Comparison of ENCODE assay signal across 11 cellular contexts in genomic region chr3:114903213-114903612, GRCh38.
A peak's percentile ranks its signal among the peaks of the same experiment; 100 is the strongest.
DNase-seq lines count a peak whose midpoint lies in the region; ATAC-seq, FAIRE-seq and TF ChIP-seq lines count a peak whose summit lies in the region.
"Had no signal": no experiment of that assay in that cellular context is flagged by ENCODE, and none has a peak within 500 bp of the region (broad histone marks: within the 10 kb centered on the region; RNA-seq: fewer than 3 reads in every experiment).

No MANE protein-coding gene starts in this region.

- ATAC-seq in HG03025 (IDR thresholded peaks at IDR 0.05; ENCODE audit: low FRiP score, unreplicated experiment) = no peak
- ATAC-seq: stimulated activated naive CD8-positive, alpha-beta T cell treated with anti-CD3 and anti-CD28 coated beads, Interleukin-15, amount 100 ng/mL, for 72 hours had no signal

- TF ChIP-seq CTCF in neural progenitor cell (IDR thresholded peaks at IDR 0.05) = no peak

- H3K9me3 Mint-ChIP-seq in neural progenitor cell = peaks cover 3% of the 10 kb centered on the region
- H3K9me3 Mint-ChIP-seq in T-helper 2 cell treated with Interferon-gamma antibody and Interleukin-4, amounts not matched to agents 5 μg/mL and 100 μg/mL, for 36 hours = no peaks in the 10 kb centered on the region

- peak overlapping the region; percentile 43 for H3K4me2 ChIP-seq in neural progenitor cell
- H3K4me2 ChIP-seq: BLaER1 treated with 17β-estradiol and CSF1 and Interleukin-3, amounts not matched to agents 10 nM and 100 nM had no signal

- H3K27ac Mint-ChIP-seq in neural progenitor cell = peak overlapping the region; percentile 96
- no peak overlapping the region for H3K27ac Mint-ChIP-seq in T-helper 2 cell treated with Interferon-gamma antibody and Interleukin-4, amounts not matched to agents 5 μg/mL and 100 μg/mL, for 36 hours
- H3K27ac Mint-ChIP-seq: stimulated activated naive CD8-positive, alpha-beta T cell treated with anti-CD3 and anti-CD28 coated beads, Interleukin-15, amount 100 ng/mL, for 72 hours had no signal

- H3K4me1 Mint-ChIP-seq in neural progenitor cell = peaks cover 45% of the 10 kb centered on the region
- H3K4me1 Mint-ChIP-seq in T-helper 2 cell treated with Interferon-gamma antibody and Interleukin-4, amounts not matched to agents 5 μg/mL and 100 μg/mL, for 36 hours (ENCODE audit: low read depth) = peaks cover 5% of the 10 kb centered on the region

- no peak for TF ChIP-seq POLR2A in GM12892 (IDR thresholded peaks at IDR 0.05; ENCODE audit: low read depth, low read length)

- H3K4me1 ChIP-seq in HUES64 (ENCODE audit: insufficient read depth, low read length) (peaks cover 23% of the 10 kb centered on the region), endocrine pancreas (ENCODE audit: control insufficient read depth, insufficient read depth, low read length) (peaks cover 38% of the 10 kb centered on the region), neural progenitor cell (peaks cover 33% of the 10 kb centered on the region)
- H3K4me1 ChIP-seq: BLaER1 treated with 17β-estradiol and CSF1 and Interleukin-3, amounts not matched to agents 10 nM and 100 nM had no signal

- H3K27me3 ChIP-seq in HUES64 (ENCODE audit: insufficient read depth, low read length) (no peaks in the 10 kb centered on the region), endocrine pancreas (ENCODE audit: control insufficient read depth, insufficient read depth, low read length) (no peaks in the 10 kb centered on the region), neural progenitor cell (no peaks in the 10 kb centered on the region)
- H3K27me3 ChIP-seq: BLaER1 treated with 17β-estradiol and CSF1 and Interleukin-3, amounts not matched to agents 10 nM and 100 nM had no signal

- H3K36me3 Mint-ChIP-seq in neural progenitor cell = no peaks in the 10 kb centered on the region
- no peaks in the 10 kb centered on the region for H3K36me3 Mint-ChIP-seq in T-helper 2 cell treated with Interferon-gamma antibody and Interleukin-4, amounts not matched to agents 5 μg/mL and 100 μg/mL, for 36 hours (ENCODE audit: low read depth)

- H3K79me2 ChIP-seq in neural progenitor cell (ENCODE audit: low read depth) = no peaks in the 10 kb centered on the region

- H3K36me3 ChIP-seq in HUES64 (ENCODE audit: insufficient read depth, low read length) (no peaks in the 10 kb centered on the region), endocrine pancreas (ENCODE audit: control insufficient read depth, insufficient read depth, low read length) (no peaks in the 10 kb centered on the region), neural progenitor cell (no peaks in the 10 kb centered on the region)
- H3K36me3 ChIP-seq: BLaER1 treated with 17β-estradiol and CSF1 and Interleukin-3, amounts not matched to agents 10 nM and 100 nM had no signal

- no peak overlapping the region for H2AFZ ChIP-seq in neural progenitor cell (replicated peaks)

- H3K27me3 Mint-ChIP-seq in neural progenitor cell (ENCODE audit: insufficient read depth, low read depth) = no peaks in the 10 kb centered on the region
- H3K27me3 Mint-ChIP-seq in T-helper 2 cell treated with Interferon-gamma antibody and Interleukin-4, amounts not matched to agents 5 μg/mL and 100 μg/mL, for 36 hours (ENCODE audit: low read depth) = no peaks in the 10 kb centered on the region
- H3K27me3 Mint-ChIP-seq: stimulated activated naive CD8-positive, alpha-beta T cell treated with anti-CD3 and anti-CD28 coated beads, Interleukin-15, amount 100 ng/mL, for 72 hours had no signal

- H3K9me3 ChIP-seq in HUES64 (ENCODE audit: insufficient read depth, low read depth, low read length) (no peaks in the 10 kb centered on the region), endocrine pancreas (ENCODE audit: control insufficient read depth, low read length) (no peaks in the 10 kb centered on the region), neural progenitor cell (ENCODE audit: low read depth) (no peaks in the 10 kb centered on the region)
- H3K9me3 ChIP-seq: BLaER1 treated with 17β-estradiol and CSF1 and Interleukin-3, amounts not matched to agents 10 nM and 100 nM had no signal

- FAIRE-seq in GM12892 (lab: Jason Lieb, UNC) = peak; percentile 66

- WGBS in HUES64 = 65% methylated on average over 1 of the region's 1 CpG

- no peaks in the 10 kb centered on the region for H4K20me1 ChIP-seq in neural progenitor cell (ENCODE audit: low read depth)
- H4K20me1 ChIP-seq: BLaER1 treated with 17β-estradiol and CSF1 and Interleukin-3, amounts not matched to agents 10 nM and 100 nM had no signal

- H3K27ac ChIP-seq in HUES64 (ENCODE audit: low read depth, low read length) (peak overlapping the region; percentile 25; the same call in 1 of the 2 replicates), neural progenitor cell (peak overlapping the region; percentile 74)
- H3K27ac ChIP-seq: BLaER1 treated with 17β-estradiol and CSF1 and Interleukin-3, amounts not matched to agents 10 nM and 100 nM had no signal

- DNase-seq in GM12892 (ENCODE audit: insufficient read length) (no peak), neural progenitor cell (ENCODE audit: low spot score) (no peak), HPDE6-E6E7 (ENCODE audit: extremely low spot score) (no peak), dermis blood vessel endothelial cell (no peak)
- no peak for DNase-seq in T-helper 2 cell treated with Interferon-gamma antibody and Interleukin-4, amounts not matched to agents 5 μg/mL and 100 μg/mL, for 36 hours (ENCODE audit: low spot score)
- DNase-seq: activated CD8-positive, alpha-beta memory T cell treated with anti-CD3 and anti-CD28 coated beads, Interleukin-2, amount 50 U/mL, for 48 hours; stimulated activated naive CD8-positive, alpha-beta T cell treated with anti-CD3 and anti-CD28 coated beads, Interleukin-15, amount 100 ng/mL, for 72 hours had no signal

- no peak overlapping the region for H3K4me3 Mint-ChIP-seq in neural progenitor cell
- no peak overlapping the region for H3K4me3 Mint-ChIP-seq in T-helper 2 cell treated with Interferon-gamma antibody and Interleukin-4, amounts not matched to agents 5 μg/mL and 100 μg/mL, for 36 hours
- H3K4me3 Mint-ChIP-seq: stimulated activated naive CD8-positive, alpha-beta T cell treated with anti-CD3 and anti-CD28 coated beads, Interleukin-15, amount 100 ng/mL, for 72 hours had no signal

- H3K9ac ChIP-seq in HUES64 (ENCODE audit: low read depth, low read length) (no peak overlapping the region), endocrine pancreas (ENCODE audit: control insufficient read depth, insufficient read depth, low read length) (no peak overlapping the region), neural progenitor cell (no peak overlapping the region)
- H3K9ac ChIP-seq: BLaER1 treated with 17β-estradiol and CSF1 and Interleukin-3, amounts not matched to agents 10 nM and 100 nM had no signal

- H3K4me3 ChIP-seq in HUES64 (ENCODE audit: low read length) (no peak overlapping the region), endocrine pancreas (ENCODE audit: control insufficient read depth, insufficient read depth, low read length) (peak overlapping the region; percentile 25), neural progenitor cell (no peak overlapping the region)
- H3K4me3 ChIP-seq: BLaER1 treated with 17β-estradiol and CSF1 and Interleukin-3, amounts not matched to agents 10 nM and 100 nM had no signal

- peaks cover 21% of the 10 kb centered on the region for H3F3A ChIP-seq in neural progenitor cell (ENCODE audit: low read depth)
